Comparison of ENCODE assay signal across 8 cellular contexts in genomic region chr6:20212392-20213111, GRCh38. TPM values are rescaled to one million over a fixed set of nuclear protein-coding genes. Genes with fewer than 3 reads are reported as not detected.
DNase-seq lines count a peak whose midpoint lies in the region; ATAC-seq and TF ChIP-seq lines count a peak whose summit lies in the region.

MBOAT1 (minus strand) TSS chr6:20212469; CDS start chr6:20212234, 235 bp downstream.

- H3K27me3 ChIP-seq in NT2/D1 (ENCODE audit: insufficient read depth, insufficient read length) (peaks cover 5% of the 10 kb centered on the region), muscle layer of colon (ENCODE audit: control insufficient read depth in 1 of 2, insufficient read depth in 2 of 2, low read length in 2 of 2) (no peaks in the 10 kb centered on the region)

- no peaks in the 10 kb centered on the region for H3K36me3 ChIP-seq in NT2/D1 (ENCODE audit: insufficient read depth, insufficient read length, low read length)
- no peaks in the 10 kb centered on the region for H3K36me3 ChIP-seq in muscle layer of colon (ENCODE audit: insufficient read depth, low read length)

- peak; percentile 80 for TF ChIP-seq POLR2A in erythroblast (IDR thresholded peaks at IDR 0.05; ENCODE audit: low read length)

- in situ Hi-C loops in Caki2 (cut with HindIII; ENCODE audit: low pct_unique_long_range_greater_than_20kb, low sequenced_read_pairs) = no loop called here

- H3K4me3 ChIP-seq in NT2/D1 (ENCODE audit: insufficient read length, low read depth) (peak within 1 kb of the TSS; percentile 72), muscle layer of colon (ENCODE audit: low read depth in 1 of 2, low read length in 2 of 2) (peak within 1 kb of the TSS; percentile 61 to 95)

- DNase-seq in Caki2 (ENCODE audit: low read depth) (peak; percentile 99), HS-5 (ENCODE audit: low read depth) (peak; percentile 60), NT2/D1 (ENCODE audit: low read depth, low spot score) (peak; percentile 49), activated T-cell treated with anti-CD3 and anti-CD28 coated beads for 4 hours (peak; percentile 29), erythroblast (lab: John Stamatoyannopoulos, UW) (peak; percentile 89 to 90)
- peak; percentile 19 to 39 for DNase-seq in stimulated activated CD8-positive, alpha-beta memory T cell treated with anti-CD3 and anti-CD28 coated beads, Interleukin-7, amount 100 ng/mL, for 4 hours (ENCODE audit: low read depth in 2 of 2)

- peak; percentile 80 for ATAC-seq in GM21360 (IDR thresholded peaks at IDR 0.05; ENCODE audit: unreplicated experiment)

- H3K9me3 ChIP-seq in NT2/D1 (ENCODE audit: insufficient read depth, low read length) (no peaks in the 10 kb centered on the region), muscle layer of colon (ENCODE audit: low read length) (no peaks in the 10 kb centered on the region)

- H3K9ac ChIP-seq in NT2/D1 (ENCODE audit: insufficient read length, low read depth) = peak within 1 kb of the TSS; percentile 71
- H3K9ac ChIP-seq in muscle layer of colon (ENCODE audit: low read length) = peak within 1 kb of the TSS; percentile 72

- no peaks in the 10 kb centered on the region for H3K4me1 ChIP-seq in NT2/D1 (ENCODE audit: insufficient read depth, insufficient read length)
- peaks cover 19% of the 10 kb centered on the region for H3K4me1 ChIP-seq in muscle layer of colon (ENCODE audit: insufficient read depth, low read length)

- H3K27ac ChIP-seq in muscle layer of colon (ENCODE audit: low read depth, low read length) = peak within 1 kb of the TSS; percentile 88

RNA-seq across cellular contexts. Expression of gene MBOAT1, which starts in this region (rescaled TPM):
- total RNA-seq in Caki2 (2014; rRNA removed; shearing (Covaris generic); ENCODE audit: low replicate concordance) = 13.3 and 14.7 TPM in 2 replicates

Comparison
In these comparisons a context has a peak if more than half of its experiments do, and no peak if none do; other contexts are left out.
1. Peak in every context shown above with its lines: DNase-seq, ATAC-seq, H3K4me3 ChIP-seq and H3K27ac ChIP-seq.
2. DNase-seq: peak in every context shown above with its lines; median percentile 99 in Caki2; 90 in erythroblast; 60 in HS-5; 49 in NT2/D1; 29 in activated T-cell treated with anti-CD3 and anti-CD28 coated beads for 4 hours; 29 in stimulated activated CD8-positive, alpha-beta memory T cell treated with anti-CD3 and anti-CD28 coated beads, Interleukin-7, amount 100 ng/mL, for 4 hours.